16 cellular contexts compared by ENCODE assay signal in the genomic region with DNA sequence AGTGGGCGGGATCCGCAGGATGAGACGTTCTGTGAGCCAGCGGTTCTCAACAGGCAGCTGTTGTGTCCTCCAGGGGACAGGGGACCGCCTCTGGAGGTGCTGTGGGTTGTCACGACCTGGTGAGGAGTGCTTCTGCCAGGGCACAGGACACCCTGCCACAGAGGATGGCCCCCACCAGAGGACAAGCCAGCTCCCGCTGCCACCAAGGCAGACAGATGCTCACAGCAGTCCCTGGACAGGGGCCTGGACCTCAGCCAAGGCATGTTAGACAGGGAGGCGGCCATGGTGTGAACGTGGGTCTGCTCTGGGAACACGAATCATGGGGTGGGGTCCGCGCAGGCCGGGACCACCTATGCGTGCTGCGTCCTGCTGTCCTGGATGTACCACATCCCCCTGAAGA. TPM values are rescaled to one million over a fixed set of nuclear protein-coding genes. Genes with fewer than 3 reads are reported as not detected.
DNase-seq lines count a peak whose midpoint lies in the region; ATAC-seq and TF ChIP-seq lines count a peak whose summit lies in the region.
"Had no signal": no experiment of that assay in that cellular context is flagged by ENCODE, and none has a peak within 500 bp of the region (broad histone marks: within the 10 kb centered on the region; RNA-seq: fewer than 3 reads in every experiment).

No MANE protein-coding gene starts in this region.

- H3K4me1 ChIP-seq in Peyer's patch (peaks cover 9 to 57% (median 43%) of the 10 kb centered on the region in 4 donors), upper lobe of left lung (peaks cover 52 to 63% (median 59%) of the 10 kb centered on the region in 4 donors), testis (peaks cover 28% of the 10 kb centered on the region)

- H3K4me3 Mint-ChIP-seq in activated naive CD4-positive, alpha-beta T cell treated with anti-CD3 and anti-CD28 coated beads, Interleukin-2, amount 50 U/mL, for 24 hours, result peak overlapping the region; percentile 47
- H3K4me3 Mint-ChIP-seq in memory B cell, result peak overlapping the region; percentile 27
- H3K4me3 Mint-ChIP-seq: activated CD8-positive, alpha-beta T cell treated with anti-CD3 and anti-CD28 coated beads for 36 hours; HFFc6 had no signal

- H3K36me3 Mint-ChIP-seq in activated naive CD4-positive, alpha-beta T cell treated with anti-CD3 and anti-CD28 coated beads, Interleukin-2, amount 50 U/mL, for 24 hours, result peaks cover 6% of the 10 kb centered on the region
- H3K36me3 Mint-ChIP-seq in activated naive CD4-positive, alpha-beta T cell treated with anti-CD3 and anti-CD28 coated beads, Interleukin-2, amount 50 U/mL, for 72 hours, result peaks cover 5 to 8% of the 10 kb centered on the region in 2 donors
- no peaks in the 10 kb centered on the region for H3K36me3 Mint-ChIP-seq in memory B cell

- intact Hi-C loops in testis (cut with DNase I; ENCODE audit: low total_unique reads), result no loop called here

- H3K27me3 ChIP-seq in Peyer's patch (no peaks in the 10 kb centered on the region), upper lobe of left lung (peaks cover 0 to 6% (median 0%) of the 10 kb centered on the region in 4 donors), testis (no peaks in the 10 kb centered on the region)
- H3K27me3 ChIP-seq: brain microvascular endothelial cell, dorsolateral prefrontal cortex, SJSA1, vagina had no signal

- H3K27ac Mint-ChIP-seq in activated naive CD4-positive, alpha-beta T cell treated with anti-CD3 and anti-CD28 coated beads, Interleukin-2, amount 50 U/mL, for 24 hours, result no peak overlapping the region
- peak overlapping the region in 1 of 2 donors; percentile 3 for H3K27ac Mint-ChIP-seq in activated naive CD4-positive, alpha-beta T cell treated with anti-CD3 and anti-CD28 coated beads, Interleukin-2, amount 50 U/mL, for 72 hours
- peak overlapping the region; percentile 95 for H3K27ac Mint-ChIP-seq in memory B cell
- H3K27ac Mint-ChIP-seq: HFFc6 had no signal

- H3K4me1 Mint-ChIP-seq in activated naive CD4-positive, alpha-beta T cell treated with anti-CD3 and anti-CD28 coated beads, Interleukin-2, amount 50 U/mL, for 24 hours, result peaks cover 50% of the 10 kb centered on the region
- H3K4me1 Mint-ChIP-seq in memory B cell, result peaks cover 39% of the 10 kb centered on the region

- H3K27ac ChIP-seq in Peyer's patch (peak overlapping the region in 3 of 4 donors; percentile 3 to 95 (median 74)), upper lobe of left lung (peak overlapping the region; percentile 17 to 97 (median 72)), testis (no peak overlapping the region)
- H3K27ac ChIP-seq: brain microvascular endothelial cell, SJSA1, vagina had no signal

- ATAC-seq in activated naive CD4-positive, alpha-beta T cell treated with anti-CD3 and anti-CD28 coated beads, Interleukin-2, amount 50 U/mL, for 72 hours, result no peak
- ATAC-seq in memory B cell (ENCODE audit: low read depth) (peak; percentile 1), upper lobe of left lung (ENCODE audit: low FRiP score in 2 of 2) (no peak), GM21717 (IDR thresholded peaks at IDR 0.05; ENCODE audit: unreplicated experiment) (no peak)

- DNase-seq in activated naive CD4-positive, alpha-beta T cell treated with anti-CD3 and anti-CD28 coated beads, Interleukin-2, amount 50 U/mL, for 72 hours (ENCODE audit: low spot score in 2 of 2), result no peak
- DNase-seq in Peyer's patch (peak in 1 of 3 donors; percentile 37), memory B cell (ENCODE audit: low spot score in 2 of 2) (peak in 1 of 2 donors; percentile 51), upper lobe of left lung (peak in 1 of 2 donors; percentile 82), UCSD-AML1 (lab: John Stamatoyannopoulos, UW; ENCODE audit: unreplicated experiment) (no peak), testis (no peak)
- DNase-seq: HFFc6, NCI-H187 had no signal

- no peaks in the 10 kb centered on the region for H3K27me3 Mint-ChIP-seq in activated naive CD4-positive, alpha-beta T cell treated with anti-CD3 and anti-CD28 coated beads, Interleukin-2, amount 50 U/mL, for 24 hours
- no peaks in the 10 kb centered on the region for H3K27me3 Mint-ChIP-seq in memory B cell
- H3K27me3 Mint-ChIP-seq: activated CD8-positive, alpha-beta T cell treated with anti-CD3 and anti-CD28 coated beads for 36 hours; naive thymus-derived CD8-positive, alpha-beta T cell had no signal

- H3K9me3 Mint-ChIP-seq in activated naive CD4-positive, alpha-beta T cell treated with anti-CD3 and anti-CD28 coated beads, Interleukin-2, amount 50 U/mL, for 24 hours, result no peaks in the 10 kb centered on the region
- no peaks in the 10 kb centered on the region for H3K9me3 Mint-ChIP-seq in activated naive CD4-positive, alpha-beta T cell treated with anti-CD3 and anti-CD28 coated beads, Interleukin-2, amount 50 U/mL, for 72 hours
- H3K9me3 Mint-ChIP-seq in memory B cell, result no peaks in the 10 kb centered on the region
- H3K9me3 Mint-ChIP-seq: activated CD8-positive, alpha-beta T cell treated with anti-CD3 and anti-CD28 coated beads for 36 hours; HFFc6; naive thymus-derived CD8-positive, alpha-beta T cell had no signal

- H3K36me3 ChIP-seq in Peyer's patch (peaks cover 0 to 7% (median 0%) of the 10 kb centered on the region in 3 donors), upper lobe of left lung (peaks cover 0 to 10% (median 7%) of the 10 kb centered on the region in 4 donors), testis (ENCODE audit: low read depth, missing control alignments) (no peaks in the 10 kb centered on the region)
- H3K36me3 ChIP-seq: SJSA1 had no signal

- H3K4me3 ChIP-seq in Peyer's patch (no peak overlapping the region), upper lobe of left lung (no peak overlapping the region), testis (no peak overlapping the region)
- H3K4me3 ChIP-seq: SJSA1 had no signal

- TF ChIP-seq POLR2A in Peyer's patch (IDR thresholded peaks at IDR 0.05), result no peak
- TF ChIP-seq POLR2A in upper lobe of left lung (IDR thresholded peaks at IDR 0.05), result no peak
- no peak for TF ChIP-seq POLR2A in testis (IDR thresholded peaks at IDR 0.05)

- TF ChIP-seq EP300 in upper lobe of left lung (IDR thresholded peaks at IDR 0.05), result no peak

- TF ChIP-seq CTCF in Peyer's patch (IDR thresholded peaks at IDR 0.05), result no peak
- no peak for TF ChIP-seq CTCF in upper lobe of left lung (IDR thresholded peaks at IDR 0.05)
- TF ChIP-seq CTCF in testis (IDR thresholded peaks at IDR 0.05), result no peak

- H3K9me3 ChIP-seq in Peyer's patch (no peaks in the 10 kb centered on the region), upper lobe of left lung (no peaks in the 10 kb centered on the region), testis (no peaks in the 10 kb centered on the region)
- H3K9me3 ChIP-seq: vagina had no signal

- WGBS in upper lobe of left lung, 2 donors, result 86% methylated on average over 12 of the region's 15 CpGs; no CpG with 5 or more reads in 1 of the 2 donors
- 74% methylated on average over 15 of the region's 15 CpGs; no CpG with 5 or more reads in 1 of the 2 donors for WGBS in testis, 2 donors

RNA-seq across cellular contexts. Expression of gene CRELD2, which starts 11.7 kb away (rescaled TPM):
- 10 to 100 TPM; 19.1 to 31.0 TPM for total RNA-seq in activated naive CD4-positive, alpha-beta T cell treated with anti-CD3 and anti-CD28 coated beads, Interleukin-2, amount 50 U/mL, for 72 hours
- total RNA-seq in Peyer's patch (10 to 100 TPM; 33.3 to 52.0 (median 41.1) TPM), upper lobe of left lung (10 to 100 TPM; 31.2 to 72.6 (median 46.9) TPM), testis (10 to 100 TPM; 57.9 to 64.2 TPM)
- 58.3 TPM for polyA plus RNA-seq in testis (ENCODE audit: insufficient read depth, low read depth, low replicate concordance)

RNA-seq across cellular contexts. Expression of gene ALG12, which starts 11.9 kb away (rescaled TPM):
- total RNA-seq in activated naive CD4-positive, alpha-beta T cell treated with anti-CD3 and anti-CD28 coated beads, Interleukin-2, amount 50 U/mL, for 72 hours, result 10 to 100 TPM; 14.8 to 15.3 TPM
- total RNA-seq in Peyer's patch, result 10 to 100 TPM; 17.3 to 25.5 (median 22.1) TPM
- total RNA-seq in upper lobe of left lung, result 10 to 100 TPM; 14.2 to 32.5 (median 22.3) TPM
- total RNA-seq in testis, result 10 to 100 TPM; 11.9 to 18.3 TPM
- 10.6 TPM for polyA plus RNA-seq in testis (ENCODE audit: insufficient read depth, low read depth, low replicate concordance)

RNA-seq across cellular contexts. Expression of gene PIM3, which starts 30.4 kb away (rescaled TPM):
- 100 to 1,000 TPM in 1 of 2 donors, 10 to 100 TPM in 1; 77.2 to 522 TPM for total RNA-seq in activated naive CD4-positive, alpha-beta T cell treated with anti-CD3 and anti-CD28 coated beads, Interleukin-2, amount 50 U/mL, for 72 hours
- 100 to 1,000 TPM in 2 of 4 donors, 10 to 100 TPM in 2; 66.2 to 142 (median 105) TPM for total RNA-seq in Peyer's patch
- total RNA-seq in upper lobe of left lung, result 100 to 1,000 TPM; 131 to 246 (median 156) TPM
- 10 to 100 TPM; 68.2 to 89.9 TPM for total RNA-seq in testis
- polyA plus RNA-seq in testis (ENCODE audit: insufficient read depth, low read depth, low replicate concordance), result 50.8 TPM

Comparison
In these comparisons a context has a peak if more than half of its experiments do, and no peak if none do; other contexts are left out.
1. H3K27ac ChIP-seq: peak in Peyer's patch (3 of 4) and upper lobe of left lung (4 of 4); none in testis (0 of 2).